ENCODE assay signal across 26 cellular contexts in genomic region chr10:120861200-120861599, GRCh38.
"Had no signal": no experiment of that assay in that cellular context is flagged by ENCODE, and none has a peak within 500 bp of the region (broad histone marks: within the 10 kb centered on the region; RNA-seq: fewer than 3 reads in every experiment).

No MANE protein-coding gene starts in this region.

- ATAC-seq: activated CD8-positive, alpha-beta memory T cell treated with anti-CD3 and anti-CD28 coated beads, Interleukin-2, amount 10 ng/mL, durations not matched to agents 7 days and 5 days; activated T-helper 17 cell treated with anti-CD3 and anti-CD28 coated beads, Interleukin-2, amount 50 U/mL, for 72 hours had no signal

- H3K27me3 Mint-ChIP-seq: activated B cell treated with CpG ODN at 0.5 μM for 24 hours; activated CD4-positive, alpha-beta T cell treated with anti-CD3 and anti-CD28 coated beads, Interleukin-2, amount 10 ng/mL, durations not matched to agents 24 days and 14 days; activated CD8-positive, alpha-beta memory T cell treated with anti-CD3 and anti-CD28 coated beads, Interleukin-2, amount 10 ng/mL, durations not matched to agents 7 days and 5 days; activated naive CD8-positive, alpha-beta T cell treated with anti-CD3 and anti-CD28 coated beads, Interleukin-2, amount 10 ng/mL, durations not matched to agents 7 days and 5 days; activated T-cell treated with anti-CD3 and anti-CD28 coated beads, Interleukin-2, amount 50 U/mL, for 24 hours; activated T-helper 17 cell treated with anti-CD3 and anti-CD28 coated beads, Interleukin-2, amount 50 U/mL, for 72 hours had no signal

- H3K27ac Mint-ChIP-seq: activated B cell treated with CpG ODN at 0.5 μM for 24 hours; activated CD4-positive, alpha-beta T cell treated with anti-CD3 and anti-CD28 coated beads, Interleukin-2, amount 10 ng/mL, durations not matched to agents 24 days and 14 days; activated CD8-positive, alpha-beta memory T cell treated with anti-CD3 and anti-CD28 coated beads, Interleukin-2, amount 10 ng/mL, durations not matched to agents 7 days and 5 days; activated naive CD8-positive, alpha-beta T cell treated with anti-CD3 and anti-CD28 coated beads, Interleukin-2, amount 10 ng/mL, durations not matched to agents 7 days and 5 days; activated T-cell treated with anti-CD3 and anti-CD28 coated beads, Interleukin-2, amount 50 U/mL, for 24 hours; activated T-helper 17 cell treated with anti-CD3 and anti-CD28 coated beads, Interleukin-2, amount 50 U/mL, for 72 hours had no signal

- H3K27me3 ChIP-seq: adrenal gland, MG63 had no signal

- H3K4me1 ChIP-seq: adrenal gland had no signal

- H3K4me3 ChIP-seq: adrenal gland, MG63, SK-N-MC had no signal

- H3K4me3 Mint-ChIP-seq: activated B cell treated with CpG ODN at 0.5 μM for 24 hours; activated CD4-positive, alpha-beta T cell treated with anti-CD3 and anti-CD28 coated beads, Interleukin-2, amount 10 ng/mL, durations not matched to agents 24 days and 14 days; activated CD8-positive, alpha-beta memory T cell treated with anti-CD3 and anti-CD28 coated beads, Interleukin-2, amount 10 ng/mL, durations not matched to agents 7 days and 5 days; activated naive CD8-positive, alpha-beta T cell treated with anti-CD3 and anti-CD28 coated beads, Interleukin-2, amount 10 ng/mL, durations not matched to agents 7 days and 5 days; activated T-cell treated with anti-CD3 and anti-CD28 coated beads, Interleukin-2, amount 50 U/mL, for 24 hours; activated T-helper 17 cell treated with anti-CD3 and anti-CD28 coated beads, Interleukin-2, amount 50 U/mL, for 72 hours had no signal

- H3K9me3 ChIP-seq: adrenal gland, MG63 had no signal

- H3K27ac ChIP-seq: adrenal gland, KMS-11, SK-N-MC had no signal

- H3K4me1 Mint-ChIP-seq: activated CD4-positive, alpha-beta T cell treated with anti-CD3 and anti-CD28 coated beads, Interleukin-2, amount 10 ng/mL, durations not matched to agents 24 days and 14 days; activated CD8-positive, alpha-beta memory T cell treated with anti-CD3 and anti-CD28 coated beads, Interleukin-2, amount 10 ng/mL, durations not matched to agents 7 days and 5 days; activated T-helper 17 cell treated with anti-CD3 and anti-CD28 coated beads, Interleukin-2, amount 50 U/mL, for 72 hours had no signal

- H3K9me3 Mint-ChIP-seq: activated B cell treated with CpG ODN at 0.5 μM for 24 hours; activated CD4-positive, alpha-beta T cell treated with anti-CD3 and anti-CD28 coated beads, Interleukin-2, amount 10 ng/mL, durations not matched to agents 24 days and 14 days; activated naive CD8-positive, alpha-beta T cell treated with anti-CD3 and anti-CD28 coated beads, Interleukin-2, amount 10 ng/mL, durations not matched to agents 7 days and 5 days; activated T-cell treated with anti-CD3 and anti-CD28 coated beads, Interleukin-2, amount 50 U/mL, for 24 hours; activated T-helper 17 cell treated with anti-CD3 and anti-CD28 coated beads, Interleukin-2, amount 50 U/mL, for 72 hours had no signal

- DNase-seq: activated B cell treated with CpG ODN at 0.5 μM for 24 hours; activated CD4-positive, alpha-beta T cell treated with anti-CD3 and anti-CD28 coated beads for 1 hour; activated CD4-positive, alpha-beta T cell treated with anti-CD3 and anti-CD28 coated beads, Interleukin-2, amount 10 ng/mL, durations not matched to agents 24 days and 14 days; activated CD4-positive, alpha-beta T cell treated with anti-CD3 and anti-CD28 coated beads, Interleukin-2, amount 50 U/mL, for 48 hours; activated CD8-positive, alpha-beta memory T cell treated with anti-CD3 and anti-CD28 coated beads, Interleukin-2, amount 10 ng/mL, durations not matched to agents 7 days and 5 days; activated naive CD4-positive, alpha-beta T cell treated with anti-CD3 and anti-CD28 coated beads, Interleukin-2, amount 50 U/mL, for 16 hours; activated naive CD8-positive, alpha-beta T cell treated with anti-CD3 and anti-CD28 coated beads, Interleukin-2, amount 10 ng/mL, durations not matched to agents 7 days and 5 days; activated T-cell treated with anti-CD3 and anti-CD28 coated beads, Interleukin-2, amount 50 U/mL, for 24 hours; adrenal gland; anterior cingulate cortex; MG63; MV-4-11; NCI-H1092 treated with DMSO at 0.1 percent for 48 hours; NCI-H1417 treated with DMSO at 0.1 percent for 48 hours; NCI-H1694; NCI-H2029; NCI-H2107; NCI-H2171 treated with DMSO at 0.1 percent for 48 hours; NCI-H226; NCI-H526; NCI-H82; SIG-M5; T1000 had no signal

- H3K9ac ChIP-seq: KMS-11 had no signal
